Comparison of ENCODE assay signal across 26 cellular contexts in the genomic region with DNA sequence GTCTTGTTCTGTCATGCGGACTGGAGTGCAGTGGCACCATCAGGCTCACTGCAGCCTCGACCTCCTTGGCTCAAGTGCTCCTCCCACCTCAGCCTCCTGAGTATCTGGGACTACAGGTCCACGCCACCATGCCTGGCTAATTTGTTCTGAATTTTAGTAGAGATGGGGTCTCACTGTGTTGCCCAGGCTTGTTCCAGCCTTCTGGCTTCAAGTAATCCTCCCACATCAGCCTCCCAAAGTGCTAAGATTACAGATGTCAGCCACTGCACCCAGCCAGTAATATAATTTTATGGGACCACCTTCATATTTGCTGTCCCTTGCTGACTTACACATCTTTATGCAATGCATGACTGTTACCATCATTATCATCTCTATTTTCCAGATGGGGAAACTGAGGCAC. TPM values are rescaled to one million over a fixed set of nuclear protein-coding genes. Genes with fewer than 3 reads are reported as not detected.
A peak's percentile ranks its signal among the peaks of the same experiment; 100 is the strongest.
DNase-seq lines count a peak whose midpoint lies in the region; ATAC-seq and TF ChIP-seq lines count a peak whose summit lies in the region.
"Had no signal": no experiment of that assay in that cellular context is flagged by ENCODE, and none has a peak within 500 bp of the region (broad histone marks: within the 10 kb centered on the region; RNA-seq: fewer than 3 reads in every experiment).

No MANE protein-coding gene starts in this region.

- H3K36me3 ChIP-seq in mesenchymal stem cell (ENCODE audit: control insufficient read depth in 1 of 2, insufficient read depth in 2 of 2, low read depth in 1 of 2, low read length in 2 of 2) (peaks cover 10 to 11% of the 10 kb centered on the region in 2 experiments), suprapubic skin (no peaks in the 10 kb centered on the region)
- H3K36me3 ChIP-seq: left lung had no signal

- no peak overlapping the region for H2BK120ac ChIP-seq in mesenchymal stem cell (ENCODE audit: low read depth, low read length)

- H3K27me3 Mint-ChIP-seq in WTC11 (ENCODE audit: low read depth): peaks cover 24% of the 10 kb centered on the region
- H3K27me3 Mint-ChIP-seq: activated naive CD8-positive, alpha-beta T cell; central memory CD8-positive, alpha-beta T cell; naive thymus-derived CD8-positive, alpha-beta T cell had no signal

- H3K27ac Mint-ChIP-seq in WTC11: no peak overlapping the region
- H3K27ac Mint-ChIP-seq: activated naive CD8-positive, alpha-beta T cell; activated T-helper 2 cell treated with anti-CD3 and anti-CD28 coated beads, Interferon-gamma antibody, Interleukin-2, Interleukin-4, amounts not matched to agents 10 μg/mL and 5 μg/mL and 100 μg/mL, durations not matched to agents 14 hours and 24 hours and 36 hours; stimulated activated naive CD8-positive, alpha-beta T cell treated with anti-CD3 and anti-CD28 coated beads, Interleukin-15, amount 100 ng/mL, for 72 hours had no signal

- H3K79me1 ChIP-seq in mesenchymal stem cell (replicated peaks; ENCODE audit: low read length, poor library complexity, severe bottlenecking): no peaks in the 10 kb centered on the region

- H2AFZ ChIP-seq in mesenchymal stem cell (ENCODE audit: low read depth, low read length): no peak overlapping the region

- peaks cover 3% of the 10 kb centered on the region; the same call in 1 of the 2 replicates for H3K9me3 Mint-ChIP-seq in WTC11
- H3K9me3 Mint-ChIP-seq: activated T-helper 2 cell treated with anti-CD3 and anti-CD28 coated beads, Interferon-gamma antibody, Interleukin-2, Interleukin-4, amounts not matched to agents 10 μg/mL and 5 μg/mL and 100 μg/mL, durations not matched to agents 14 hours and 24 hours and 36 hours; central memory CD8-positive, alpha-beta T cell; naive thymus-derived CD8-positive, alpha-beta T cell; stimulated activated naive CD8-positive, alpha-beta T cell treated with anti-CD3 and anti-CD28 coated beads, Interleukin-15, amount 100 ng/mL, for 72 hours had no signal

- 85% methylated on average over 3 of the region's 3 CpGs for WGBS in mesenchymal stem cell
- WGBS in suprapubic skin: 84% methylated on average over 3 of the region's 3 CpGs

- TF ChIP-seq EP300 in suprapubic skin (IDR thresholded peaks at IDR 0.05): no peak

- TF ChIP-seq CTCF in C4-2B (conservative IDR thresholded peaks at IDR 0.05) (no peak), WTC11 (IDR thresholded peaks at IDR 0.05) (no peak), suprapubic skin (IDR thresholded peaks at IDR 0.05) (no peak)

- peak overlapping the region; percentile 44 for H2BK15ac ChIP-seq in mesenchymal stem cell (ENCODE audit: low read depth, poor library complexity, severe bottlenecking)

- H3K36me3 Mint-ChIP-seq in WTC11: peaks cover 8% of the 10 kb centered on the region
- H3K36me3 Mint-ChIP-seq: activated naive CD8-positive, alpha-beta T cell; naive thymus-derived CD8-positive, alpha-beta T cell had no signal

- H3K4me3 ChIP-seq in mesenchymal stem cell (ENCODE audit: insufficient read depth in 1 of 2, low read depth in 1 of 2, low read length in 2 of 2): no peak overlapping the region
- no peak overlapping the region for H3K4me3 ChIP-seq in suprapubic skin
- H3K4me3 ChIP-seq: HAP-1, left lung, MG63 had no signal

- no peak overlapping the region for H4K91ac ChIP-seq in mesenchymal stem cell (ENCODE audit: low read length)

- no peak overlapping the region for H4K8ac ChIP-seq in mesenchymal stem cell (ENCODE audit: low read length)

- H3K27ac ChIP-seq in C4-2B (peak overlapping the region; percentile 99), mesenchymal stem cell (ENCODE audit: low read length, poor library complexity, severe bottlenecking) (no peak overlapping the region), suprapubic skin (peak overlapping the region; percentile 1)
- H3K27ac ChIP-seq: VCaP had no signal

- POLR2A ChIA-PET in WTC11 (lab: Charles Lee): no interaction called here

- peaks cover 14% of the 10 kb centered on the region for H3K4me1 Mint-ChIP-seq in WTC11

- H2BK5ac ChIP-seq in mesenchymal stem cell (ENCODE audit: low read depth, low read length, poor library complexity, severe bottlenecking): no peak overlapping the region

- H3K23ac ChIP-seq in mesenchymal stem cell (ENCODE audit: low read length in 2 of 2): no peak overlapping the region

- no peak for TF ChIP-seq POLR2A in suprapubic skin (IDR thresholded peaks at IDR 0.05)

- ATAC-seq in WTC11 (no peak), HG03439 (IDR thresholded peaks at IDR 0.05; ENCODE audit: unreplicated experiment) (no peak), HG03196 (IDR thresholded peaks at IDR 0.05; ENCODE audit: unreplicated experiment) (no peak), HG03520 (IDR thresholded peaks at IDR 0.05; ENCODE audit: unreplicated experiment) (no peak)
- ATAC-seq: left lung; naive thymus-derived CD8-positive, alpha-beta T cell; Right ventricle myocardium inferior; stimulated activated naive CD8-positive, alpha-beta T cell treated with anti-CD3 and anti-CD28 coated beads, Interleukin-15, amount 100 ng/mL, for 72 hours had no signal

- CTCF ChIA-PET in WTC11 (lab: Charles Lee): no interaction called here

- H3K9me3 ChIP-seq in mesenchymal stem cell (ENCODE audit: control insufficient read depth, low read length) (no peaks in the 10 kb centered on the region), suprapubic skin (no peaks in the 10 kb centered on the region)
- H3K9me3 ChIP-seq: HAP-1, left lung, MG63 had no signal

- peak overlapping the region; percentile 50 for H2AK5ac ChIP-seq in mesenchymal stem cell (ENCODE audit: low read length, severe bottlenecking)

- no peak overlapping the region for H3K4me2 ChIP-seq in mesenchymal stem cell (ENCODE audit: low read length, poor library complexity, severe bottlenecking)

- H2BK12ac ChIP-seq in mesenchymal stem cell (ENCODE audit: low read length in 2 of 2): peak overlapping the region in 1 of 2 experiments; percentile 66

- H3K18ac ChIP-seq in mesenchymal stem cell (ENCODE audit: low read depth in 1 of 2, low read length in 2 of 2): no peak overlapping the region

- H3K27me3 ChIP-seq in mesenchymal stem cell (ENCODE audit: control insufficient read depth in 1 of 2, insufficient read depth in 1 of 2, low read length in 2 of 2) (no peaks in the 10 kb centered on the region), suprapubic skin (no peaks in the 10 kb centered on the region)
- H3K27me3 ChIP-seq: MG63 had no signal

- no peak overlapping the region for H3K9ac ChIP-seq in mesenchymal stem cell (ENCODE audit: low read length)

- no peak overlapping the region for H3K4me3 Mint-ChIP-seq in WTC11
- H3K4me3 Mint-ChIP-seq: activated naive CD8-positive, alpha-beta T cell; central memory CD8-positive, alpha-beta T cell; stimulated activated naive CD8-positive, alpha-beta T cell treated with anti-CD3 and anti-CD28 coated beads, Interleukin-15, amount 100 ng/mL, for 72 hours had no signal

- DNase-seq in WTC11 (ENCODE audit: low spot score) (no peak), mesenchymal stem cell (no peak), suprapubic skin (ENCODE audit: low spot score in 2 of 2) (no peak)
- no peak for DNase-seq in activated CD4-positive, CD25-positive, alpha-beta regulatory T cell treated with anti-CD3 and anti-CD28 coated beads, Interleukin-2, amount 50 U/mL, for 72 hours
- DNase-seq: activated CD8-positive, alpha-beta memory T cell treated with anti-CD3 and anti-CD28 coated beads, Interleukin-2, amount 50 U/mL, for 4 hours; foreskin melanocyte; hypothalamus; KBM-7; MG63; midbrain; naive thymus-derived CD8-positive, alpha-beta T cell; NCI-H2081 treated with DMSO at 0.1 percent for 48 hours; OCI-M1; posterior cingulate gyrus; stimulated activated naive CD8-positive, alpha-beta T cell treated with anti-CD3 and anti-CD28 coated beads, Interleukin-15, amount 100 ng/mL, for 72 hours had no signal

- no peak overlapping the region for H3K14ac ChIP-seq in mesenchymal stem cell (ENCODE audit: low read length in 2 of 2)

- no peak overlapping the region for H3K4ac ChIP-seq in mesenchymal stem cell (ENCODE audit: low read depth in 1 of 2, low read length in 2 of 2)

- H3K4me1 ChIP-seq in mesenchymal stem cell (ENCODE audit: control insufficient read depth, insufficient read depth, low read depth, low read length) (peaks cover 26% of the 10 kb centered on the region), suprapubic skin (peaks cover 66% of the 10 kb centered on the region)

TF ChIP-seq in WTC11, 78 proteins besides CTCF, POLR2A, EP300 and RAD21:
- 0 out of 2 replicates have a peak, but pooled peaks have one; percentile 41 for TF ChIP-seq ZNF121 (CRISPR knock-in tag; IDR thresholded peaks at IDR 0.05)
- TF ChIP-seq SMAD3 (CRISPR knock-in tag; IDR thresholded peaks at IDR 0.05; ENCODE audit: borderline replicate concordance): no peak

RNA-seq across cellular contexts. Expression of gene HSPB1, which starts 1.5 kb away (rescaled TPM):
- total RNA-seq in WTC11 (2021) (202 to 299 TPM (median 285 TPM) in 3 replicates), suprapubic skin (1,000 to 10,000 TPM in 3 of 4 donors, 100 to 1,000 TPM in 1; 981 to 2,288 (median 2,045) TPM)
- polyA plus RNA-seq in mesenchymal stem cell (2013, experiment 1 of 2): 794 TPM
- polyA plus RNA-seq in mesenchymal stem cell (2013, experiment 2 of 2): 815 TPM

RNA-seq across cellular contexts. Expression of gene YWHAG, which starts 57.8 kb away (rescaled TPM):
- 192 to 201 TPM (median 200 TPM) in 3 replicates for total RNA-seq in WTC11 (2021)
- 106 TPM for polyA plus RNA-seq in mesenchymal stem cell (2013, experiment 1 of 2)
- 107 TPM for polyA plus RNA-seq in mesenchymal stem cell (2013, experiment 2 of 2)
- total RNA-seq in suprapubic skin: 10 to 100 TPM; 47.4 to 67.6 (median 65.8) TPM
